ENCODE assay signal across 1 cellular context in genomic region chr2:218500501-218501060, GRCh38.
TF ChIP-seq lines count a peak whose summit lies in the region.

No MANE protein-coding gene starts in this region.

TF ChIP-seq in GM23338, 12 proteins besides CTCF, POLR2A, EP300 and RAD21 (continued from another document):
- TF ChIP-seq ZNF462 (CRISPR knock-in tag; IDR thresholded peaks at IDR 0.05) (no peak), STAT1 (IDR thresholded peaks at IDR 0.05; ENCODE audit: unreplicated experiment) (no peak), POLR2AphosphoS5 (IDR thresholded peaks at IDR 0.05; ENCODE audit: low read depth) (no peak), REST (IDR thresholded peaks at IDR 0.05; ENCODE audit: unreplicated experiment) (no peak), CREB1 (CRISPR knock-in tag; IDR thresholded peaks at IDR 0.05; ENCODE audit: low read depth) (no peak)
